ENCODE assay signal across 8 cellular contexts in genomic region chr17:76501018-76501826, GRCh38. TPM values are rescaled to one million over a fixed set of nuclear protein-coding genes. Genes with fewer than 3 reads are reported as not detected.
A peak's percentile ranks its signal among the peaks of the same experiment; 100 is the strongest.
DNase-seq lines count a peak whose midpoint lies in the region; ATAC-seq and TF ChIP-seq lines count a peak whose summit lies in the region.

Gene RHBDF2, minus strand, starts transcription at chr17:76501423. Its CDS starts 19,899 bp downstream, at chr17:76481524.

- WGBS in heart right ventricle, 2 donors = 1 to 4% methylated on average over 61 to 72 of the region's 72 CpGs
- WGBS in psoas muscle, 3 donors = 1 to 2% (median 2%) methylated on average over 45 to 72 of the region's 72 CpGs
- 2% methylated on average over 72 of the region's 72 CpGs for WGBS in urinary bladder

- no peaks in the 10 kb centered on the region for H3K27me3 Mint-ChIP-seq in T-helper 17 cell

- H3K27ac ChIP-seq in heart right ventricle = peak within 1 kb of the TSS; percentile 83 to 97 (median 92)
- peak within 1 kb of the TSS; percentile 94 for H3K27ac ChIP-seq in psoas muscle
- peak within 1 kb of the TSS; percentile 49 for H3K27ac ChIP-seq in urinary bladder (ENCODE audit: low read depth)

- peaks cover 29% of the 10 kb centered on the region for H3K4me1 Mint-ChIP-seq in T-helper 17 cell

- H3K27me3 ChIP-seq in heart right ventricle = no peaks in the 10 kb centered on the region
- H3K27me3 ChIP-seq in psoas muscle (ENCODE audit: insufficient read depth in 3 of 3, low read length in 2 of 3) = no peaks in the 10 kb centered on the region

- no peaks in the 10 kb centered on the region for H3K9me3 ChIP-seq in T-helper 17 cell (ENCODE audit: control insufficient read depth, low read length, poor library complexity, severe bottlenecking)
- no peaks in the 10 kb centered on the region for H3K9me3 ChIP-seq in heart right ventricle
- H3K9me3 ChIP-seq in psoas muscle = no peaks in the 10 kb centered on the region

- H3K4me3 ChIP-seq in heart right ventricle = peak within 1 kb of the TSS; percentile 35 to 85 (median 78)
- H3K4me3 ChIP-seq in psoas muscle = peak within 1 kb of the TSS; percentile 85
- H3K4me3 ChIP-seq in urinary bladder (ENCODE audit: low read depth, low read length) = peak within 1 kb of the TSS; percentile 56

- peak; percentile 90 for TF ChIP-seq POLR2A in GM10847 (IDR thresholded peaks at IDR 0.05; ENCODE audit: extremely low read depth, insufficient read length)

- no peaks in the 10 kb centered on the region for H3K36me3 Mint-ChIP-seq in T-helper 17 cell (ENCODE audit: low read depth)

- H3K4me1 ChIP-seq in heart right ventricle (peaks cover 20 to 64% (median 48%) of the 10 kb centered on the region in 9 donors), psoas muscle (peaks cover 39% of the 10 kb centered on the region), urinary bladder (ENCODE audit: insufficient read depth) (no peaks in the 10 kb centered on the region)

- H3K4me3 Mint-ChIP-seq in T-helper 17 cell = peak within 1 kb of the TSS; percentile 92

- peak within 1 kb of the TSS; percentile 95 for H3K27ac Mint-ChIP-seq in T-helper 17 cell

- TF ChIP-seq CTCF in heart right ventricle (IDR thresholded peaks at IDR 0.05) (no peak), psoas muscle (IDR thresholded peaks at IDR 0.05) (no peak)

- DNase-seq in NCI-H128 (lab: John Stamatoyannopoulos, UW; ENCODE audit: unreplicated experiment) (peak; percentile 15), T-helper 17 cell (peak; percentile 96 to 99 (median 96)), amniotic epithelial cell (ENCODE audit: low read depth) (peak; percentile 50), heart right ventricle (peak; percentile 85 to 94), psoas muscle (peak; percentile 86 to 93)

- ATAC-seq in HG02610 (IDR thresholded peaks at IDR 0.05; ENCODE audit: unreplicated experiment) (peak; percentile 65), T-helper 17 cell (peak; percentile 97), heart right ventricle (peak; percentile 80 to 91 (median 88)), psoas muscle (peak; percentile 84 to 88 (median 85))

- no peaks in the 10 kb centered on the region for H3K36me3 ChIP-seq in heart right ventricle
- no peaks in the 10 kb centered on the region for H3K36me3 ChIP-seq in psoas muscle (ENCODE audit: insufficient read depth in 1 of 2, low read depth in 1 of 2)
- H3K36me3 ChIP-seq in urinary bladder (ENCODE audit: insufficient read depth) = no peaks in the 10 kb centered on the region

- intact Hi-C loops in heart right ventricle (cut with DNase I) (loop anchor here in 6 of 10 donors (5.0 to 10.0 kb wide), 4 partner anchors 89 to 196 kb away; partner anchors contain the start of gene QRICH2 (in 3 of the 6)), psoas muscle (cut with DNase I) (loop anchor here in 1 of 2 donors (10.0 kb wide), 1 partner anchor 196 kb away; the partner anchor contains the start of gene QRICH2)

RNA-seq across cellular contexts. Expression of gene RHBDF2, which starts in this region (rescaled TPM):
- total RNA-seq in T-helper 17 cell = 10 to 100 TPM; 38.3 to 48.7 TPM
- 10 to 100 TPM in 4 of 10 donors, 1 to 10 TPM in 6; 6.5 to 33.1 (median 7.7) TPM for total RNA-seq in heart right ventricle
- polyA plus RNA-seq in heart right ventricle = 10 to 100 TPM; 13.5 to 27.0 TPM
- total RNA-seq in psoas muscle = 10 to 100 TPM in 3 of 4 donors, 1 to 10 TPM in 1; 6.6 to 23.1 (median 12.4) TPM
- polyA plus RNA-seq in psoas muscle = 10 to 100 TPM; 11.2 to 14.7 (median 13.9) TPM
- total RNA-seq in urinary bladder = 4.2 TPM
- polyA plus RNA-seq in urinary bladder = 17.2 TPM

Comparison
In these comparisons a context has a peak if more than half of its experiments do, and no peak if none do; other contexts are left out.
1. Peak in every context shown above with its lines: DNase-seq, ATAC-seq, H3K4me3 ChIP-seq and H3K27ac ChIP-seq.
2. DNase-seq: peak in every context shown above with its lines; median percentile 96 in T-helper 17 cell; 90 in heart right ventricle; 90 in psoas muscle; 50 in amniotic epithelial cell; 15 in NCI-H128.